ENCODE assay signal across 8 cellular contexts in the genomic region with DNA sequence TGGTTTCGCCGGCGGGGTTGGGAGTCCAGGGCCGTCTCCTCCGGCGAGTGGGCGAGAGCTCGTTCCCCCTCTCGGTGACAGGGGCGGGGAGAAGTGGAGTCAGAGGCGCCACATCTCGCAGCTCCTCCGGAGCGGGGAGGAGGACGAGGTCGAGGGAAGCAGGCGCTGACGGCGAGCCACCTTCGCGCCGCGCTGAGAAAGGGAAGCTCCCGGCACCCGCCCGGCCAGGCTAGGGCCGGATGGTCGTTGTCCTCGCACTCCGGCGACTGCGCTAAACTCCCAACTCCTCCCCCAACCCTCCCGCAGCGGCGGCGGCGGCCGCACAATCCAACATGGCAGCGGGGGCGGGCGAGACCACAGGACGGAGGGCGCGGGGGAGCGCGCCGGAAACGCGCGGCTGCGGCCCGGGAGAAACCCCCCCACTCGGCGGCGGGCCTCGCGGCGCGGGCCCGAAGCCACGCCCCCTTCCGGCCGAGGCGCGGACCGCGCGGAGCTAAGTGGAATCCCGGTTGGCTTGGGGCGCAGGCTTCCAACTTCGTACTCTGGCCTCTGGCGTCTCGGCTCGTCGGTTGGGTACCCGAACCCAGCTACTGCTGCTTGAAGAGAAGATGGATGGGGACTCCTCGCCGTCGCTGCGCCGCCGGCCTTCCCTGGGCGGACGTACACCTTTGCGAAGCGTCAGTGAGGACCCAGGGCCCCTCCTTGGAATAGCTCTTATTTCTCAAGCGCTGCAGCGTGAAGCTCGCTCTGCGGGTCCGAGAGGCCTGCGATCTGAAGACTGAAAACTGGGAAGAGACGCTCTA. TPM values are rescaled to one million over a fixed set of nuclear protein-coding genes. Genes with fewer than 3 reads are reported as not detected.
DNase-seq lines count a peak whose midpoint lies in the region; ATAC-seq and TF ChIP-seq lines count a peak whose summit lies in the region.

WASL (minus strand) TSS at position 270 of the 803 bp plus-strand sequence; CDS start at position 1, 269 bp downstream.

- no peaks in the 10 kb centered on the region for H3K36me3 ChIP-seq in prostate gland

- in situ Hi-C loops in GM13977 (cut with MboI; ENCODE audit: low pct_unique_long_range_greater_than_20kb, low sequenced_read_pairs, unreplicated experiment) = no loop called here

- H3K9me3 Mint-ChIP-seq in T-helper 1 cell treated with Interleukin-12 subunit alpha and Interleukin-12 subunit beta and Interleukin-4 antibody, amounts not matched to agents 30 μg/mL and 1 μg/mL, for 36 hours = no peaks in the 10 kb centered on the region

- peak; percentile 92 for DNase-seq in GM13977 (ENCODE audit: low spot score)
- peak; percentile 88 for DNase-seq in NCI-H1436 (lab: John Stamatoyannopoulos, UW)
- peak; percentile 96 for DNase-seq in left ventricle myocardium superior
- DNase-seq in prostate gland (ENCODE audit: low spot score) = peak; percentile 90
- DNase-seq in ureter (ENCODE audit: low spot score) = peak; percentile 94

- peak; percentile 95 for TF ChIP-seq POLR2A in prostate gland (IDR thresholded peaks at IDR 0.05)

- H3K9me3 ChIP-seq in prostate gland = no peaks in the 10 kb centered on the region

- peak within 1 kb of the TSS; percentile 85 to 88 for H3K4me3 ChIP-seq in prostate gland

- peaks cover 15% of the 10 kb centered on the region for H3K27me3 Mint-ChIP-seq in T-helper 1 cell treated with Interleukin-12 subunit alpha and Interleukin-12 subunit beta and Interleukin-4 antibody, amounts not matched to agents 30 μg/mL and 1 μg/mL, for 36 hours (ENCODE audit: low read depth)

- TF ChIP-seq CTCF in GM13977 (IDR thresholded peaks at IDR 0.05; ENCODE audit: extremely low read depth, insufficient read depth, missing control alignments) (no peak), prostate gland (IDR thresholded peaks at IDR 0.05) (peak in 2 of 4 experiments; percentile 45 to 58)

- intact Hi-C loops in left ventricle myocardium superior (cut with micrococcal nuclease) = no loop called here
- intact Hi-C loops in prostate gland (cut with DNase I) = loop anchor here (2.0 kb wide), 1 partner anchor 66 kb away; no protein-coding TSS in a partner anchor

- H3K4me1 ChIP-seq in prostate gland (replicated peaks) = no peaks in the 10 kb centered on the region

- peak within 1 kb of the TSS; percentile 89 for H3K4me3 Mint-ChIP-seq in T-helper 1 cell treated with Interleukin-12 subunit alpha and Interleukin-12 subunit beta and Interleukin-4 antibody, amounts not matched to agents 30 μg/mL and 1 μg/mL, for 36 hours

- H3K27ac ChIP-seq in angular gyrus (ENCODE audit: low read depth, low read length) = peak within 1 kb of the TSS; percentile 96
- H3K27ac ChIP-seq in prostate gland = peak within 1 kb of the TSS; percentile 95 to 97

- ATAC-seq in HG02840 (IDR thresholded peaks at IDR 0.05; ENCODE audit: low FRiP score, unreplicated experiment) (peak; percentile 79), left ventricle myocardium superior (peak; percentile 94)

- H3K27me3 ChIP-seq in prostate gland (replicated peaks; ENCODE audit: insufficient read depth) = no peaks in the 10 kb centered on the region

- peaks cover 17% of the 10 kb centered on the region for H3K36me3 Mint-ChIP-seq in T-helper 1 cell treated with Interleukin-12 subunit alpha and Interleukin-12 subunit beta and Interleukin-4 antibody, amounts not matched to agents 30 μg/mL and 1 μg/mL, for 36 hours (ENCODE audit: low read depth)

- peak within 1 kb of the TSS; percentile 94 for H3K27ac Mint-ChIP-seq in T-helper 1 cell treated with Interleukin-12 subunit alpha and Interleukin-12 subunit beta and Interleukin-4 antibody, amounts not matched to agents 30 μg/mL and 1 μg/mL, for 36 hours

- WGBS in prostate gland = under 1% methylated on average over 79 of the region's 93 CpGs

- peaks cover 38% of the 10 kb centered on the region for H3K4me1 Mint-ChIP-seq in T-helper 1 cell treated with Interleukin-12 subunit alpha and Interleukin-12 subunit beta and Interleukin-4 antibody, amounts not matched to agents 30 μg/mL and 1 μg/mL, for 36 hours (ENCODE audit: low read depth)

RNA-seq across cellular contexts. Expression of gene WASL, which starts in this region (rescaled TPM):
- total RNA-seq in left ventricle myocardium superior = 31.6 TPM
- 10 to 100 TPM; 37.7 to 64.9 TPM for total RNA-seq in prostate gland
- 59.4 TPM for total RNA-seq in ureter

Comparison
In these comparisons a context has a peak if more than half of its experiments do, and no peak if none do; other contexts are left out.
1. Peak in every context shown above with its lines: DNase-seq, ATAC-seq, H3K4me3 ChIP-seq and H3K27ac ChIP-seq.